In the genomic region with DNA sequence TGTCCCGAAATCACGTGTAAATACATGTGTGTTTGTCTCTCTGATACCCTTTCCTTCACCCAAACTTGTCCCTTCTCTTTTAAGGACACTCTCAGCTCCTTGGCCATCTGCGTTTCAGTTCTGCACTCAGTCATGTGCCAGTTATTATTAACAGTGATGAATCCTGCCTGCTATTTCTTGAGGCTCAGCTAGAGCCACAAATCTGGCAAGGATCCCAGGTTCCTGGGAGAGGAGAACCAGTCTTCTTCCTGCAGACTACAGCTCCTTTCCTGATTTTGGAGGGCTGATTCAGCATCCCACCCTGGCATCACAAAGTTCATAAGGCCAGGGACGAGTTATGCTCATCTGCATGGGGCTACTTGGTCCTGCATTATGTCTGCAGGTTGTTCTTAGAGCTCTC, we compare ENCODE assay signal across 10 cellular contexts. TPM values are rescaled to one million over a fixed set of nuclear protein-coding genes. Genes with fewer than 3 reads are reported as not detected.
DNase-seq lines count a peak whose midpoint lies in the region; ATAC-seq, FAIRE-seq and TF ChIP-seq lines count a peak whose summit lies in the region.
"Had no signal": no experiment of that assay in that cellular context is flagged by ENCODE, and none has a peak within 500 bp of the region (broad histone marks: within the 10 kb centered on the region; RNA-seq: fewer than 3 reads in every experiment).

No MANE protein-coding gene starts in this region.

- 26% methylated on average over 4 of the region's 4 CpGs for WGBS in right cardiac atrium

- H3K79me2 ChIP-seq in astrocyte (ENCODE audit: insufficient read depth, low read length) = peaks cover 11% of the 10 kb centered on the region

- peak overlapping the region; percentile 25 for H3K4me2 ChIP-seq in astrocyte (ENCODE audit: low read length)

- DNase-seq in HT-29 (ENCODE audit: low spot score) (peak; percentile 45), astrocyte (ENCODE audit: low read depth) (peak; percentile 59), right cardiac atrium (peak; percentile 69 to 81 (median 75)), thoracic aorta (ENCODE audit: low spot score) (peak; percentile 71), NCI-H510A treated with DMSO at 0.1 percent for 48 hours (lab: John Stamatoyannopoulos, UW) (no peak), 8988T (no peak)
- no peak for DNase-seq in naive thymus-derived CD8-positive, alpha-beta T cell
- DNase-seq: activated naive CD4-positive, alpha-beta T cell treated with anti-CD3 and anti-CD28 coated beads, Interleukin-2, amount 50 U/mL, for 16 hours had no signal

- intact Hi-C loops in right cardiac atrium (cut with DNase I) = loop anchor here in 3 of 4 donors (10.0 kb wide), 3 partner anchors 54 to 74 kb away; no protein-coding TSS in a partner anchor

- no peaks in the 10 kb centered on the region for H3K9me3 ChIP-seq in astrocyte (ENCODE audit: insufficient read depth, low read depth, low read length)
- H3K9me3 ChIP-seq in right cardiac atrium (ENCODE audit: control insufficient read depth, low read length) = no peaks in the 10 kb centered on the region
- H3K9me3 ChIP-seq in thoracic aorta = no peaks in the 10 kb centered on the region

- no peak overlapping the region for H3K27ac Mint-ChIP-seq in astrocyte (ENCODE audit: unreplicated experiment)
- H3K27ac Mint-ChIP-seq in naive thymus-derived CD8-positive, alpha-beta T cell = no peak overlapping the region

- ATAC-seq in right cardiac atrium = peak; percentile 49 to 56
- ATAC-seq in thoracic aorta (ENCODE audit: insufficient number of reproducible peaks, low FRiP score, low read depth) = no peak
- ATAC-seq in naive thymus-derived CD8-positive, alpha-beta T cell = no peak
- no peak for ATAC-seq in HG02973 (IDR thresholded peaks at IDR 0.05; ENCODE audit: unreplicated experiment)

- H3K4me3 ChIP-seq in astrocyte (ENCODE audit: insufficient read depth, low read depth, low read length) (no peak overlapping the region), right cardiac atrium (ENCODE audit: low read length) (no peak overlapping the region), thoracic aorta (peak overlapping the region; percentile 8)

- no peak overlapping the region for H2AFZ ChIP-seq in astrocyte (ENCODE audit: low read depth, low read length)

- no peaks in the 10 kb centered on the region for H4K20me1 ChIP-seq in astrocyte (ENCODE audit: insufficient read depth, low read length)

- H3K9ac ChIP-seq in astrocyte (ENCODE audit: low read length) = no peak overlapping the region

- H3K4me1 Mint-ChIP-seq in astrocyte (ENCODE audit: low read depth, unreplicated experiment) = peaks cover 58% of the 10 kb centered on the region
- peaks cover 4 to 8% (median 6%) of the 10 kb centered on the region in 4 donors for H3K4me1 Mint-ChIP-seq in naive thymus-derived CD8-positive, alpha-beta T cell

- H3K4me1 ChIP-seq in astrocyte (ENCODE audit: insufficient read depth, low read length) (peaks cover 31% of the 10 kb centered on the region), right cardiac atrium (ENCODE audit: control insufficient read depth, insufficient read depth, low read length) (peaks cover 19% of the 10 kb centered on the region), thoracic aorta (ENCODE audit: control insufficient read depth in 1 of 2, low read depth in 2 of 2) (peaks cover 25 to 91% of the 10 kb centered on the region in 2 donors)

- peaks cover 15% of the 10 kb centered on the region for H3K36me3 Mint-ChIP-seq in astrocyte (ENCODE audit: low read depth, unreplicated experiment)
- H3K36me3 Mint-ChIP-seq in naive thymus-derived CD8-positive, alpha-beta T cell = no peaks in the 10 kb centered on the region

- H3K9me3 Mint-ChIP-seq in astrocyte (ENCODE audit: unreplicated experiment) = no peaks in the 10 kb centered on the region
- H3K9me3 Mint-ChIP-seq in naive thymus-derived CD8-positive, alpha-beta T cell = no peaks in the 10 kb centered on the region

- FAIRE-seq in astrocyte (lab: Jason Lieb, UNC) = peak; percentile 56
- FAIRE-seq: islet of Langerhans had no signal

- H3K27me3 ChIP-seq in astrocyte (ENCODE audit: insufficient read depth, low read length) (no peaks in the 10 kb centered on the region), right cardiac atrium (ENCODE audit: control insufficient read depth, insufficient read depth) (no peaks in the 10 kb centered on the region), thoracic aorta (replicated peaks; ENCODE audit: insufficient read depth) (no peaks in the 10 kb centered on the region)

- TF ChIP-seq CTCF in astrocyte (IDR thresholded peaks at IDR 0.05; ENCODE audit: insufficient read depth, low read depth, low read length) = no peak
- no peak for TF ChIP-seq CTCF in thoracic aorta (IDR thresholded peaks at IDR 0.05)

- POLR2A ChIA-PET in naive thymus-derived CD8-positive, alpha-beta T cell (lab: Charles Lee) = no interaction called here

- H3K27me3 Mint-ChIP-seq in astrocyte (ENCODE audit: low read depth, unreplicated experiment) = no peaks in the 10 kb centered on the region
- peaks cover 33 to 65% (median 43%) of the 10 kb centered on the region in 5 donors for H3K27me3 Mint-ChIP-seq in naive thymus-derived CD8-positive, alpha-beta T cell

- H3K36me3 ChIP-seq in astrocyte (ENCODE audit: insufficient read depth, low read length) = no peaks in the 10 kb centered on the region
- H3K36me3 ChIP-seq in thoracic aorta = no peaks in the 10 kb centered on the region

- no peak overlapping the region for H3K4me3 Mint-ChIP-seq in astrocyte (ENCODE audit: unreplicated experiment)
- H3K4me3 Mint-ChIP-seq in naive thymus-derived CD8-positive, alpha-beta T cell = no peak overlapping the region

- H3K27ac ChIP-seq in astrocyte (ENCODE audit: low read depth, low read length) (no peak overlapping the region), right cardiac atrium (ENCODE audit: low read length) (peak overlapping the region; percentile 46), thoracic aorta (peak overlapping the region; percentile 80 to 81)

RNA-seq across cellular contexts. Expression of gene MAMDC2, which starts 5.6 kb away (rescaled TPM):
- total RNA-seq in HT-29 (2014; rRNA removed; shearing (Covaris generic)) = 2.2 and 3.5 TPM in 2 replicates
- total RNA-seq in astrocyte = 135 and 211 TPM in 2 replicates
- 10 to 100 TPM; 12.2 to 18.1 (median 16.5) TPM for total RNA-seq in right cardiac atrium
- polyA plus RNA-seq in right cardiac atrium = 11.5 TPM
- total RNA-seq in thoracic aorta = 10 to 100 TPM; 25.4 to 29.0 TPM
- total RNA-seq in naive thymus-derived CD8-positive, alpha-beta T cell = not detected
- polyA plus RNA-seq in naive thymus-derived CD8-positive, alpha-beta T cell = under 1 TPM in 1 of 3 donors, not detected in 2; 0.19 TPM

Comparison
In these comparisons a context has a peak if more than half of its experiments do, and no peak if none do; other contexts are left out.
1. DNase-seq: peak in HT-29 (single experiment), astrocyte (single experiment), right cardiac atrium (3 of 3) and thoracic aorta (single experiment); none in naive thymus-derived CD8-positive, alpha-beta T cell (0 of 10), NCI-H510A treated with DMSO at 0.1 percent for 48 hours (single experiment) and 8988T (single experiment).
2. ATAC-seq: peak in right cardiac atrium (2 of 2); none in thoracic aorta (single experiment), naive thymus-derived CD8-positive, alpha-beta T cell (0 of 2) and HG02973 (single experiment).